8 cellular contexts compared by ENCODE assay signal in genomic region chr1:30379684-30380624, GRCh38.
DNase-seq lines count a peak whose midpoint lies in the region; ATAC-seq and TF ChIP-seq lines count a peak whose summit lies in the region.

No MANE protein-coding gene starts in this region.

- H3K9me2 ChIP-seq in Loucy (replicated peaks; ENCODE audit: low read depth, low read length), result no peaks in the 10 kb centered on the region

- H3K36me3 ChIP-seq in Loucy (ENCODE audit: insufficient read depth, low read length), result no peaks in the 10 kb centered on the region

- no peaks in the 10 kb centered on the region for H3K9me3 ChIP-seq in Loucy (ENCODE audit: insufficient read depth, low read depth, low read length)

- H3K4me1 Mint-ChIP-seq in activated naive CD8-positive, alpha-beta T cell treated with anti-CD3 and anti-CD28 coated beads for 36 hours, result no peaks in the 10 kb centered on the region
- H3K4me1 Mint-ChIP-seq in glutamatergic neuron (ENCODE audit: low read depth, unreplicated experiment) (peaks cover 12% of the 10 kb centered on the region), osteocyte (ENCODE audit: unreplicated experiment) (peaks cover 2% of the 10 kb centered on the region)

- peak; percentile 79 for TF ChIP-seq CTCF in Loucy (conservative IDR thresholded peaks at IDR 0.05; ENCODE audit: low read length)
- peak; percentile 89 for TF ChIP-seq CTCF in glutamatergic neuron (IDR thresholded peaks at IDR 0.05; ENCODE audit: partially characterized antibody, unreplicated experiment)
- peak; percentile 79 for TF ChIP-seq CTCF in osteocyte (IDR thresholded peaks at IDR 0.05)

- H3K4me3 ChIP-seq in Loucy (ENCODE audit: low read length, poor library complexity, severe bottlenecking), result no peak overlapping the region

- ATAC-seq in HG02678 (IDR thresholded peaks at IDR 0.05; ENCODE audit: unreplicated experiment) (no peak), HG02938 (IDR thresholded peaks at IDR 0.05; ENCODE audit: unreplicated experiment) (no peak)

- H3K27me3 ChIP-seq in Loucy (ENCODE audit: insufficient read depth, low read length, poor library complexity, severe bottlenecking), result no peaks in the 10 kb centered on the region

- no peaks in the 10 kb centered on the region for H3K4me1 ChIP-seq in Loucy (ENCODE audit: insufficient read depth, low read length, poor library complexity, severe bottlenecking)

- H3K27me3 Mint-ChIP-seq in activated naive CD8-positive, alpha-beta T cell treated with anti-CD3 and anti-CD28 coated beads for 36 hours, result peaks cover 20% of the 10 kb centered on the region
- H3K27me3 Mint-ChIP-seq in glutamatergic neuron (ENCODE audit: unreplicated experiment) (no peaks in the 10 kb centered on the region), osteocyte (ENCODE audit: unreplicated experiment) (peaks cover 7% of the 10 kb centered on the region)

- H3K9me3 Mint-ChIP-seq in activated naive CD8-positive, alpha-beta T cell treated with anti-CD3 and anti-CD28 coated beads for 36 hours, result no peaks in the 10 kb centered on the region
- H3K9me3 Mint-ChIP-seq in glutamatergic neuron (ENCODE audit: unreplicated experiment) (peaks cover 3% of the 10 kb centered on the region), osteocyte (ENCODE audit: unreplicated experiment) (no peaks in the 10 kb centered on the region)

- DNase-seq in ELR (ENCODE audit: low read depth) (peak; percentile 73), RPMI7951 (ENCODE audit: low read depth) (peak; percentile 95), glutamatergic neuron (peak; percentile 73), osteocyte (ENCODE audit: extremely low spot score, unreplicated experiment) (peak; percentile 83)
- peak; percentile 15 for DNase-seq in activated naive CD8-positive, alpha-beta T cell treated with anti-CD3 and anti-CD28 coated beads for 36 hours

- H3K36me3 Mint-ChIP-seq in activated naive CD8-positive, alpha-beta T cell treated with anti-CD3 and anti-CD28 coated beads for 36 hours, result no peaks in the 10 kb centered on the region
- H3K36me3 Mint-ChIP-seq in glutamatergic neuron (ENCODE audit: unreplicated experiment) (no peaks in the 10 kb centered on the region), osteocyte (ENCODE audit: unreplicated experiment) (no peaks in the 10 kb centered on the region)

- H3K4me2 ChIP-seq in Loucy (ENCODE audit: low read depth, low read length, poor library complexity, severe bottlenecking), result peak overlapping the region; percentile 46

- H4K20me1 ChIP-seq in Loucy (ENCODE audit: insufficient read depth, low read length, poor library complexity, severe bottlenecking), result no peaks in the 10 kb centered on the region

- peak overlapping the region; percentile 89 for H2AFZ ChIP-seq in Loucy (ENCODE audit: low read length)

- H3K9ac ChIP-seq in Loucy (ENCODE audit: low read depth, low read length, poor library complexity, severe bottlenecking), result no peak overlapping the region

- H3K27ac Mint-ChIP-seq in activated naive CD8-positive, alpha-beta T cell treated with anti-CD3 and anti-CD28 coated beads for 36 hours, result no peak overlapping the region
- H3K27ac Mint-ChIP-seq in glutamatergic neuron (ENCODE audit: unreplicated experiment), result peak overlapping the region; percentile 59
- H3K27ac Mint-ChIP-seq in osteocyte (ENCODE audit: unreplicated experiment), result no peak overlapping the region

- no peaks in the 10 kb centered on the region for H3K79me2 ChIP-seq in Loucy (ENCODE audit: insufficient read depth, low read length)

- H3F3A ChIP-seq in Loucy (ENCODE audit: low read depth), result no peaks in the 10 kb centered on the region

- no peak overlapping the region for H3K4me3 Mint-ChIP-seq in activated naive CD8-positive, alpha-beta T cell treated with anti-CD3 and anti-CD28 coated beads for 36 hours
- no peak overlapping the region for H3K4me3 Mint-ChIP-seq in glutamatergic neuron (ENCODE audit: unreplicated experiment)
- H3K4me3 Mint-ChIP-seq in osteocyte (ENCODE audit: unreplicated experiment), result no peak overlapping the region

Comparison
In these comparisons a context has a peak if more than half of its experiments do, and no peak if none do; other contexts are left out.
1. DNase-seq: peak in every context shown above with its lines; median percentile 95 in RPMI7951; 83 in osteocyte; 73 in ELR; 73 in glutamatergic neuron; 15 in activated naive CD8-positive, alpha-beta T cell treated with anti-CD3 and anti-CD28 coated beads for 36 hours.